Comparison of ENCODE assay signal across 11 cellular contexts in the genomic region with DNA sequence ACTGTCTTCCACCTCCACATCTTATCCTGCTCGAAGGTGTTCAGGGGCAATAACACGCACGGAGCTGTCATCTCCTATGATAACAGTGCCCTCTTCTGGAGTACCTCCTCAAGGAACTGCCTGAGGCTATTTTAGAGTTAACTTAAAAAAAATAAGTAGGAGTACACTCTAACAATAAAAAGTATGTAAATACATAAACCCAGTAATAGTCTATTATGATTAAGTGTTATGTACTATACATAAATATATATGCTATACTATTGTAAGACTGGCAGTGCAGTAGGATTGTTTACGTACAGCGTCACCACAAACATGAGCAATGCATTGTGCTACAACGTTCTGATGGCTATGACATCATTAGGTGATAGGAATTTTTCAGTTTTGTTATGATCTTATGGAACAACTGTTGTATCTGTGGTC. TPM values are rescaled to one million over a fixed set of nuclear protein-coding genes. Genes with fewer than 3 reads are reported as not detected.
DNase-seq lines count a peak whose midpoint lies in the region; ATAC-seq and TF ChIP-seq lines count a peak whose summit lies in the region.
"Had no signal": no experiment of that assay in that cellular context is flagged by ENCODE, and none has a peak within 500 bp of the region (broad histone marks: within the 10 kb centered on the region; RNA-seq: fewer than 3 reads in every experiment).

No MANE protein-coding gene starts in this region.

- H3K27ac ChIP-seq in VCaP (no peak overlapping the region), liver (ENCODE audit: low read depth in 1 of 2, low read length in 2 of 2) (no peak overlapping the region)

- no peaks in the 10 kb centered on the region for H3K27me3 ChIP-seq in liver (ENCODE audit: control insufficient read depth in 4 of 4, insufficient read depth in 4 of 4, low read length in 3 of 4)
- H3K27me3 ChIP-seq: spleen had no signal

- DNase-seq in DMS53 (lab: John Stamatoyannopoulos, UW) = peak; percentile 24
- DNase-seq in DMS53 treated with DMSO at 0.1 percent for 48 hours (lab: John Stamatoyannopoulos, UW; ENCODE audit: unreplicated experiment) = no peak
- DNase-seq in NCI-H345 treated with DMSO at 0.1 percent for 48 hours (lab: John Stamatoyannopoulos, UW; ENCODE audit: unreplicated experiment) = no peak
- no peak for DNase-seq in CD1c-positive myeloid dendritic cell (ENCODE audit: extremely low spot score)
- DNase-seq: activated CD8-positive, alpha-beta memory T cell treated with anti-CD3 and anti-CD28 coated beads, Interleukin-2, amount 50 U/mL, for 48 hours; NCI-H345; spleen had no signal

- peak; percentile 76 for TF ChIP-seq CTCF in VCaP (conservative IDR thresholded peaks at IDR 0.05)
- no peak for TF ChIP-seq CTCF in liver (IDR thresholded peaks at IDR 0.05; ENCODE audit: low read depth, low read length, missing input control)

- H3K9me3 ChIP-seq in liver (ENCODE audit: control insufficient read depth in 4 of 4, low read length in 3 of 4) = peaks cover 0 to 3% (median 0%) of the 10 kb centered on the region in 4 donors

- H3K4me1 ChIP-seq in liver (ENCODE audit: control insufficient read depth in 4 of 4, insufficient read depth in 4 of 4, low read length in 3 of 4) = no peaks in the 10 kb centered on the region

- no peak overlapping the region for H3K9ac ChIP-seq in liver (ENCODE audit: low read depth in 1 of 2, low read length in 2 of 2)

- peak; percentile 19 to 30 for TF ChIP-seq RAD21 in liver (IDR thresholded peaks at IDR 0.05)

- no peaks in the 10 kb centered on the region for H3K36me3 ChIP-seq in liver (ENCODE audit: control insufficient read depth in 4 of 4, insufficient read depth in 3 of 4, low read depth in 1 of 4, low read length in 3 of 4)
- H3K36me3 ChIP-seq: spleen had no signal

- ATAC-seq in HG02885 (IDR thresholded peaks at IDR 0.05; ENCODE audit: poor library complexity, unreplicated experiment) (peak; percentile 51), HG03520 (IDR thresholded peaks at IDR 0.05; ENCODE audit: unreplicated experiment) (no peak)

- 58% methylated on average over 6 of the region's 6 CpGs for WGBS in liver

- H3K4me3 ChIP-seq in liver (ENCODE audit: low read depth in 1 of 3, low read length in 3 of 3) = no peak overlapping the region

TF ChIP-seq in liver, 16 proteins besides CTCF, POLR2A, EP300 and RAD21:
- TF ChIP-seq SP1 (IDR thresholded peaks at IDR 0.05) (no peak), HNF4G (IDR thresholded peaks at IDR 0.05) (no peak), FOXA1 (IDR thresholded peaks at IDR 0.05) (no peak)

RNA-seq across cellular contexts. Expression of a gene that starts 34.5 kb away (rescaled TPM):
- total RNA-seq in liver = 10 to 100 TPM in 1 of 2 donors, 1 to 10 TPM in 1; 6.8 to 15.6 TPM
- polyA plus RNA-seq in liver = 1 to 10 TPM; 2.9 to 5.6 TPM
